In genomic region chr21:30497065-30497464, GRCh38 we compare ENCODE assay signal across 30 cellular contexts. TPM values are rescaled to one million over a fixed set of nuclear protein-coding genes. Genes with fewer than 3 reads are reported as not detected.
"Had no signal": no experiment of that assay in that cellular context is flagged by ENCODE, and none has a peak within 500 bp of the region (broad histone marks: within the 10 kb centered on the region; RNA-seq: fewer than 3 reads in every experiment).

KRTAP19-4 (minus strand) TSS chr21:30497165; CDS start chr21:30497110, 55 bp downstream.

- ATAC-seq: stimulated activated effector memory CD8-positive, alpha-beta T cell treated with anti-CD3 and anti-CD28 coated beads, Interleukin-12 subunit alpha, Interleukin-12 subunit beta, amount 100 ng/mL, for 72 hours; stimulated activated memory B cell treated with anti-CD40 and anti-IgM and Interleukin-4, amounts not matched to agents 10 μg/mL and 1 μg/mL and 100 μg/mL, for 72 hours; stimulated activated naive B cell treated with anti-CD40 and anti-IgM and Interleukin-4, amounts not matched to agents 10 μg/mL and 1 μg/mL and 100 μg/mL, for 72 hours; stimulated activated naive CD8-positive, alpha-beta T cell treated with anti-CD3 and anti-CD28 coated beads, Interleukin-15, amount 100 ng/mL, for 72 hours had no signal

- H3K9me3 ChIP-seq: stomach, suprapubic skin, testis, thoracic aorta, thyroid gland, tibial artery, tibial nerve, transverse colon, upper lobe of left lung, uterus, vagina had no signal

- H3K27me3 ChIP-seq: stomach, suprapubic skin, testis, thyroid gland, tibial artery, tibial nerve, transverse colon, upper lobe of left lung, uterus, vagina had no signal

- H3K36me3 ChIP-seq: stomach, suprapubic skin, thoracic aorta, thyroid gland, tibial artery, tibial nerve, transverse colon, upper lobe of left lung, uterus, vagina had no signal

- H3K4me1 ChIP-seq: stomach, suprapubic skin, testis, thyroid gland, tibial artery, tibial nerve, transverse colon, upper lobe of left lung, uterus, vagina had no signal

- FAIRE-seq: urothelium cell line had no signal

- DNase-seq: stimulated activated CD4-positive, alpha-beta T cell treated with anti-CD3 and anti-CD28 coated beads, Interleukin-2, amount 100 ng/mL, for 24 hours; stimulated activated CD4-positive, alpha-beta T cell treated with anti-CD3 and anti-CD28 coated beads, Interleukin-2, amount 100 ng/mL, for 48 hours; stimulated activated CD4-positive, alpha-beta T cell treated with anti-CD3 and anti-CD28 coated beads, Interleukin-4, amount 100 ng/mL, for 1 hour; stimulated activated CD4-positive, alpha-beta T cell treated with anti-CD3 and anti-CD28 coated beads, Interleukin-4, amount 100 ng/mL, for 24 hours; stimulated activated CD4-positive, alpha-beta T cell treated with anti-CD3 and anti-CD28 coated beads, Interleukin-4, amount 100 ng/mL, for 4 hours; stimulated activated CD8-positive, alpha-beta memory T cell treated with anti-CD3 and anti-CD28 coated beads, Interleukin-4, amount 100 ng/mL, for 48 hours; stimulated activated naive B cell treated with anti-CD40 and anti-IgM and Interleukin-4, amounts not matched to agents 10 μg/mL and 1 μg/mL and 100 μg/mL, for 72 hours; stimulated activated naive CD4-positive, alpha-beta T cell; stimulated activated naive CD4-positive, alpha-beta T cell treated with Interleukin-2 at 50 U/mL for 16 hours; stimulated activated naive CD8-positive, alpha-beta T cell treated with anti-CD3 and anti-CD28 coated beads, Interleukin-15, amount 100 ng/mL, for 72 hours; stomach; substantia nigra; testis; thyroid gland; tibial artery; transverse colon; trophoblast cell; upper lobe of left lung; uterus had no signal

- H3K27ac ChIP-seq: stomach, suprapubic skin, testis, thoracic aorta, thyroid gland, tibial artery, tibial nerve, transverse colon, upper lobe of left lung, uterus, vagina had no signal

- H3K4me3 ChIP-seq: stomach, suprapubic skin, testis, thoracic aorta, thyroid gland, tibial artery, tibial nerve, transverse colon, upper lobe of left lung, uterus, vagina had no signal

RNA-seq across cellular contexts. Expression of gene KRTAP19-4, which starts in this region (rescaled TPM):
- total RNA-seq: stomach, subcutaneous adipose tissue, suprapubic skin, temporal lobe, testis, thoracic aorta, thyroid gland, tibial nerve, transverse colon, upper lobe of left lung, ureter, urinary bladder, uterus, vagina had no signal
